ENCODE assay signal across 10 cellular contexts in the genomic region with DNA sequence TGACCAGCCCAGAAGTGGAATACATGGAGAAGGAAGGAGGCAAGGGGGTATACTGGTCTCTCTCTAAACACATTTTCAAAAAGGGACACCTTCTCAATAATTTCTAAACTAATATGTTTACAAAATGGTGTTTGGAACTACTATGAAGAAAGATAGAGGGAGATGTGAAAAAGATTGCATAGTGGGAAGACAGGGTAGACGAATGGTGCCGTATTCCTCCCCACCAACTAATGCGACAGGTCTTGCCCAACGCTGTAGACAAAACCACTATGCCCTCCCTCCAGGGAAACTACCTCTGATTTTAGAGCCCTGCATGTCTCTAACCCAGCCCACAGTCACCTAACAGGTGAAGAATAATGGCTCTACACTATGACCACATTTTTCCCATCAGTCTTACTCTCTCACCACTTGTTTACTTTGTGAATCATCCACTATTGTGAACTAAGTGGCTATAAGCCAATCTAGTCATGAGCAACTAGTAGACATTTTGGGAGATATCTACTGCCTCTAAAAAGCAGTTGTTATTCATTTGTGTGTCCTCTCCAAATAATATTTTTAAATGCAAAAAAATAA.
DNase-seq lines count a peak whose midpoint lies in the region; ATAC-seq and TF ChIP-seq lines count a peak whose summit lies in the region.
"Had no signal": no experiment of that assay in that cellular context is flagged by ENCODE, and none has a peak within 500 bp of the region (broad histone marks: within the 10 kb centered on the region; RNA-seq: fewer than 3 reads in every experiment).

No MANE protein-coding gene starts in this region.

- TF ChIP-seq CTCF in epithelial cell of proximal tubule (conservative IDR thresholded peaks at IDR 0.05; ENCODE audit: low read depth, low read length): no peak

- no peak for ATAC-seq in HG02571 (IDR thresholded peaks at IDR 0.05; ENCODE audit: unreplicated experiment)
- ATAC-seq in HG03135 (IDR thresholded peaks at IDR 0.05; ENCODE audit: unreplicated experiment): no peak
- ATAC-seq: effector memory CD8-positive, alpha-beta T cell had no signal

- no peak overlapping the region for H3K4me3 ChIP-seq in epithelial cell of proximal tubule (ENCODE audit: low read depth, low read length)

- peak; percentile 4 for DNase-seq in NCI-H187 treated with DMSO at 0.1 percent for 48 hours (lab: John Stamatoyannopoulos, UW)
- DNase-seq in NCI-H187 (lab: John Stamatoyannopoulos, UW): no peak
- peak; percentile 8 for DNase-seq in NCI-H69 (lab: John Stamatoyannopoulos, UW)
- peak; percentile 82 for DNase-seq in epithelial cell of proximal tubule (ENCODE audit: low read depth)
- DNase-seq in renal cortical epithelial cell (ENCODE audit: low read depth): peak; percentile 99
- no peak for DNase-seq in iPS-NIHi7 (ENCODE audit: extremely low spot score)
- DNase-seq: 8988T; effector memory CD8-positive, alpha-beta T cell had no signal

Comparison
In these comparisons a context has a peak if more than half of its experiments do, and no peak if none do; other contexts are left out.
1. DNase-seq: peak in NCI-H187 treated with DMSO at 0.1 percent for 48 hours (single experiment), NCI-H69 (single experiment), epithelial cell of proximal tubule (single experiment) and renal cortical epithelial cell (single experiment); none in NCI-H187 (0 of 2) and iPS-NIHi7 (single experiment).